In the genomic region with DNA sequence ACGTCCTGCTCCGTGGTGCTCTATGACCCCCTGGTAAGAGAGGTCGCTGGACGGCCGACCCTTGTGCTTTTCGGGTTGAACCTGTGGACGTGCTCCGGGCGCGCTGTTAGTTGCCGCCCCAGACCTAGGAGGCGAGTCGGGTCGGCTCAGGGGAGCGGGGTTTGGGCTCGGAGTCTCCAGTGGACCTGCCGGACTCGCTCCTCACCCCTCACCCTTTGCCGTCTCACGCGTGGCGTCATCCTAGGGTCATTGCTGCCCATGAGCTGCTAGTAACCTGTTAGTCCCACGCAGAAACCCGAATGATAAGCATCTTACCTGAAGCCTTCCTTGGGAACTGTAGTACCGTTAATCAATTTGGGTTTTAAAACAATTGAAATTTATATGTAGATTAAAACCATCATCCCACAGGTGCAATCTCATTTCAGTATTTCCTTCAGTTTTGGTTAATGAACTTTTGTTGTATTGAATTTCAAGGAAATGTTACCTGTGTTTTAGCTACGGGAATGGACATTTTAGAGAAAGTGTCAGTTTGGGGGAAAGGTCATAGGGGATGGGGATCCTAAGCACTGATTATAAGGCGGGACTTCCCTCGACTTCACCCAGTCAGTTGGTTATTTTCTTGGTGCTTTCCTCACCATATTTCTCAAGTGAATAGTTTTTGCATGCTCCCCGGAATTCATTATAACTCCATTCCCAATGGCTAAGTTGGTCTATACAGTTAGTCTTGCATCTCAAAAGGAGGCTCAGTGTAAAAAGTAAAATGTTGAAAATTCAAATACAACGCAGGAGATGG, we compare ENCODE assay signal across 8 cellular contexts. TPM values are rescaled to one million over a fixed set of nuclear protein-coding genes. Genes with fewer than 3 reads are reported as not detected.
DNase-seq lines count a peak whose midpoint lies in the region; ATAC-seq and TF ChIP-seq lines count a peak whose summit lies in the region.

No MANE protein-coding gene starts in this region.

- H3K4me1 ChIP-seq in HCT116 (ENCODE audit: control insufficient read depth in 1 of 2, insufficient read depth in 2 of 2, low read length in 2 of 2) (peaks cover 12 to 22% of the 10 kb centered on the region in 2 experiments), duodenal mucosa (ENCODE audit: control insufficient read depth in 1 of 2, insufficient read depth in 2 of 2, low read length in 2 of 2) (peaks cover 14 to 27% of the 10 kb centered on the region in 2 donors), muscle layer of colon (ENCODE audit: insufficient read depth, low read length) (peaks cover 22% of the 10 kb centered on the region)

- POLR2A ChIA-PET in HCT116 (lab: Charles Lee) = no interaction called here

- peak overlapping the region; percentile 100 for H3K27ac ChIP-seq in HCT116 (ENCODE audit: low read depth, low read length)
- peak overlapping the region; percentile 100 for H3K27ac ChIP-seq in duodenal mucosa (ENCODE audit: low read depth, low read length)
- H3K27ac ChIP-seq in muscle layer of colon (ENCODE audit: low read depth, low read length) = peak overlapping the region; percentile 98

- H2AFZ ChIP-seq in HCT116 (ENCODE audit: low read depth, low read length, poor library complexity, severe bottlenecking) = no peak overlapping the region

- ATAC-seq in HCT116 = peak; percentile 51

- H3K4me3 ChIP-seq in HCT116 (replicated peaks in 1 of 2; ENCODE audit: low read depth in 1 of 2, low read length in 2 of 2) = peak overlapping the region; percentile 87 to 98
- peak overlapping the region; percentile 77 for H3K4me3 ChIP-seq in NB4 (ENCODE audit: low read depth, low read length)
- peak overlapping the region; percentile 91 to 99 for H3K4me3 ChIP-seq in duodenal mucosa (ENCODE audit: low read depth in 1 of 2, low read length in 2 of 2)
- peak overlapping the region; percentile 57 to 86 for H3K4me3 ChIP-seq in muscle layer of colon (ENCODE audit: low read depth in 1 of 2, low read length in 2 of 2)

- peak overlapping the region; percentile 99 for H3K4me2 ChIP-seq in HCT116 (ENCODE audit: low read length)

- H3K9me3 ChIP-seq in HCT116 (ENCODE audit: control insufficient read depth in 1 of 2, insufficient read depth in 1 of 2, low read depth in 1 of 2, low read length in 2 of 2) = no peaks in the 10 kb centered on the region
- no peaks in the 10 kb centered on the region for H3K9me3 ChIP-seq in duodenal mucosa (ENCODE audit: control insufficient read depth in 1 of 2, low read length in 2 of 2)
- no peaks in the 10 kb centered on the region for H3K9me3 ChIP-seq in muscle layer of colon (ENCODE audit: low read length)

- RAD21 ChIA-PET in HCT116 (lab: Charles Lee; ENCODE audit: low non-redundant PET in 1 of 2, low total read pairs in 2 of 2, uncharacterized antibody in 2 of 2, unreplicated experiment in 2 of 2) = interaction anchor here in 1 of 2 experiments (0.8 kb wide), 1 partner anchor 67 kb away, joined by 3 read pairs; no protein-coding TSS in a partner anchor

- BruUV-seq in HCT116 (replicated peaks; lab: Mats Ljungman, UMichigan) = TSS peak; percentile 50

- no peaks in the 10 kb centered on the region for H3K9me2 ChIP-seq in HCT116 (ENCODE audit: insufficient read depth)

- H3K36me3 ChIP-seq in HCT116 (ENCODE audit: control insufficient read depth in 1 of 2, insufficient read depth in 2 of 2, low read length in 2 of 2) (peaks cover 0 to 7% of the 10 kb centered on the region in 2 experiments; a peak in 2 of 4 replicates), duodenal mucosa (ENCODE audit: control insufficient read depth in 1 of 2, insufficient read depth in 2 of 2, low read length in 2 of 2) (peaks cover 0 to 7% of the 10 kb centered on the region in 2 donors), muscle layer of colon (ENCODE audit: insufficient read depth, low read length) (peaks cover 8% of the 10 kb centered on the region)

- TF ChIP-seq POLR2A in HCT116 (IDR thresholded peaks at IDR 0.05; ENCODE audit: borderline replicate concordance, extremely low read depth, insufficient read depth, insufficient read length) = no peak
- TF ChIP-seq POLR2A in NB4 (IDR thresholded peaks at IDR 0.05; ENCODE audit: extremely low read depth, insufficient read length) = no peak

- H3K9ac ChIP-seq in HCT116 (ENCODE audit: low read length) (peak overlapping the region; percentile 85), duodenal mucosa (ENCODE audit: low read depth in 1 of 2, low read length in 2 of 2) (peak overlapping the region; percentile 93 to 95), muscle layer of colon (ENCODE audit: low read length) (peak overlapping the region; percentile 97)

- TF ChIP-seq CTCF in HCT116 (IDR thresholded peaks at IDR 0.05 in 2 of 3, conservative IDR thresholded peaks at IDR 0.05 in 1 of 3; ENCODE audit: borderline replicate concordance in 1 of 3, insufficient read depth in 1 of 3, low read depth in 2 of 3, low read length in 2 of 3) (no peak), NB4 (IDR thresholded peaks at IDR 0.05; ENCODE audit: low read depth, low read length) (no peak)

- peaks cover 84% of the 10 kb centered on the region for H3K79me2 ChIP-seq in HCT116 (ENCODE audit: insufficient read depth, low read length)

- 0 out of 2 replicates have a peak, but pooled peaks cover under 1% of the 10 kb centered on the region for H4K20me1 ChIP-seq in HCT116 (ENCODE audit: insufficient read depth)

- H3K27me3 ChIP-seq in HCT116 (ENCODE audit: insufficient read depth, low read length) (no peaks in the 10 kb centered on the region), duodenal mucosa (ENCODE audit: control insufficient read depth in 1 of 2, insufficient read depth in 2 of 2, low read length in 2 of 2) (no peaks in the 10 kb centered on the region), muscle layer of colon (ENCODE audit: control insufficient read depth in 1 of 2, insufficient read depth in 2 of 2, low read length in 2 of 2) (no peaks in the 10 kb centered on the region)

- intact Hi-C loops in HCT116 (cut with micrococcal nuclease) = no loop called here

- CTCF ChIA-PET in HCT116 (lab: Charles Lee) = no interaction called here

- no peak for TF ChIP-seq RAD21 in HCT116 (IDR thresholded peaks at IDR 0.05; ENCODE audit: low read depth)

- peak; percentile 61 for DNase-seq in DMS 273 (lab: John Stamatoyannopoulos, UW; ENCODE audit: unreplicated experiment)
- no peak for DNase-seq in DMS 273 treated with DMSO at 0.1 percent for 48 hours (lab: John Stamatoyannopoulos, UW)
- DNase-seq in HCT116 (ENCODE audit: low read depth, low spot score) = no peak
- DNase-seq in NB4 (ENCODE audit: low read depth) = peak; percentile 19
- no peak for DNase-seq in ecto neural progenitor cell (ENCODE audit: low spot score)
- no peak for DNase-seq in NCI-H1417 treated with DMSO at 0.1 percent for 48 hours (lab: John Stamatoyannopoulos, UW)

TF ChIP-seq in HCT116, 20 proteins besides CTCF, POLR2A, EP300 and RAD21:
- TF ChIP-seq SIN3A (IDR thresholded peaks at IDR 0.05; ENCODE audit: low read depth) = peak; percentile 28; the same call in 1 of the 2 replicates
- TF ChIP-seq, protein P1, sequence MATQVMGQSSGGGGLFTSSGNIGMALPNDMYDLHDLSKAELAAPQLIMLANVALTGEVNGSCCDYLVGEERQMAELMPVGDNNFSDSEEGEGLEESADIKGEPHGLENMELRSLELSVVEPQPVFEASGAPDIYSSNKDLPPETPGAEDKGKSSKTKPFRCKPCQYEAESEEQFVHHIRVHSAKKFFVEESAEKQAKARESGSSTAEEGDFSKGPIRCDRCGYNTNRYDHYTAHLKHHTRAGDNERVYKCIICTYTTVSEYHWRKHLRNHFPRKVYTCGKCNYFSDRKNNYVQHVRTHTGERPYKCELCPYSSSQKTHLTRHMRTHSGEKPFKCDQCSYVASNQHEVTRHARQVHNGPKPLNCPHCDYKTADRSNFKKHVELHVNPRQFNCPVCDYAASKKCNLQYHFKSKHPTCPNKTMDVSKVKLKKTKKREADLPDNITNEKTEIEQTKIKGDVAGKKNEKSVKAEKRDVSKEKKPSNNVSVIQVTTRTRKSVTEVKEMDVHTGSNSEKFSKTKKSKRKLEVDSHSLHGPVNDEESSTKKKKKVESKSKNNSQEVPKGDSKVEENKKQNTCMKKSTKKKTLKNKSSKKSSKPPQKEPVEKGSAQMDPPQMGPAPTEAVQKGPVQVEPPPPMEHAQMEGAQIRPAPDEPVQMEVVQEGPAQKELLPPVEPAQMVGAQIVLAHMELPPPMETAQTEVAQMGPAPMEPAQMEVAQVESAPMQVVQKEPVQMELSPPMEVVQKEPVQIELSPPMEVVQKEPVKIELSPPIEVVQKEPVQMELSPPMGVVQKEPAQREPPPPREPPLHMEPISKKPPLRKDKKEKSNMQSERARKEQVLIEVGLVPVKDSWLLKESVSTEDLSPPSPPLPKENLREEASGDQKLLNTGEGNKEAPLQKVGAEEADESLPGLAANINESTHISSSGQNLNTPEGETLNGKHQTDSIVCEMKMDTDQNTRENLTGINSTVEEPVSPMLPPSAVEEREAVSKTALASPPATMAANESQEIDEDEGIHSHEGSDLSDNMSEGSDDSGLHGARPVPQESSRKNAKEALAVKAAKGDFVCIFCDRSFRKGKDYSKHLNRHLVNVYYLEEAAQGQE (IDR thresholded peaks at IDR 0.05; ENCODE audit: low read depth) = no peak

RNA-seq across cellular contexts. Expression of a gene that starts 0.5 kb away (rescaled TPM):
- total RNA-seq in HCT116 (2021; ENCODE audit: unreplicated experiment) = 109 TPM
- polyA plus RNA-seq in HCT116 (2012) = 72.6 and 75.2 TPM in 2 replicates

RNA-seq across cellular contexts. Expression of a gene that starts 1.1 kb away (rescaled TPM):
- total RNA-seq in HCT116 (2021; ENCODE audit: unreplicated experiment) = 70.5 TPM
- polyA plus RNA-seq in HCT116 (2012) = 63.1 and 71.2 TPM in 2 replicates

RNA-seq across cellular contexts. Expression of a gene that starts 57.1 kb away (rescaled TPM):
- total RNA-seq in HCT116 (2021; ENCODE audit: unreplicated experiment) = 12.1 TPM
- polyA plus RNA-seq in HCT116 (2012) = 11.6 and 12.3 TPM in 2 replicates

Comparison
In these comparisons a context has a peak if more than half of its experiments do, and no peak if none do; other contexts are left out.
1. DNase-seq: peak in DMS 273 (single experiment) and NB4 (single experiment); none in DMS 273 treated with DMSO at 0.1 percent for 48 hours (single experiment), HCT116 (single experiment), ecto neural progenitor cell (single experiment) and NCI-H1417 treated with DMSO at 0.1 percent for 48 hours (single experiment).
2. Peak in every context shown above with its lines, with median percentiles within 50 percentile points of each other: H3K27ac ChIP-seq, H3K4me3 ChIP-seq and H3K9ac ChIP-seq.